ENCODE assay signal across 4 cellular contexts in genomic region chr19:56261932-56262331, GRCh38. TPM values are rescaled to one million over a fixed set of nuclear protein-coding genes. Genes with fewer than 3 reads are reported as not detected.
"Had no signal": no experiment of that assay in that cellular context is flagged by ENCODE, and none has a peak within 500 bp of the region (broad histone marks: within the 10 kb centered on the region; RNA-seq: fewer than 3 reads in every experiment).

No MANE protein-coding gene starts in this region.

RNA-seq across cellular contexts. Expression of gene EDDM13, which starts 10.6 kb away (rescaled TPM):
- total RNA-seq: HT-29, IMR-90 had no signal
- polyA plus RNA-seq: IgD-negative memory B cell, IMR-90 had no signal

RNA-seq across cellular contexts. Expression of gene ZSCAN5C, which starts 59.9 kb away (rescaled TPM):
- total RNA-seq: HT-29, HT1080, IMR-90 had no signal
- polyA plus RNA-seq: IgD-negative memory B cell, IMR-90 had no signal
